In genomic region chr10:48523820-48524758, GRCh38 we compare ENCODE assay signal across 8 cellular contexts.
A peak's percentile ranks its signal among the peaks of the same experiment; 100 is the strongest.
DNase-seq lines count a peak whose midpoint lies in the region; ATAC-seq lines count a peak whose summit lies in the region.

No MANE protein-coding gene starts in this region.

- H3K18ac ChIP-seq in mesendoderm (ENCODE audit: low read length), result peak overlapping the region; percentile 54

- H3K4me2 ChIP-seq in mesendoderm (ENCODE audit: low read length), result peak overlapping the region; percentile 38

- intact Hi-C loops in dendritic cell treated with granulocyte-macrophage colony-stimulating factor and Interleukin-4, amounts not matched to agents 40 ng/mL and 50 ng/mL, for 4 days (cut with micrococcal nuclease), result no loop called here

- no peak overlapping the region for H2BK120ac ChIP-seq in mesendoderm (ENCODE audit: low read depth, low read length)

- H3K4me1 ChIP-seq in mesendoderm (ENCODE audit: control insufficient read depth, low read depth, low read length), result no peaks in the 10 kb centered on the region

- no peaks in the 10 kb centered on the region for H3K9me3 Mint-ChIP-seq in dendritic cell treated with granulocyte-macrophage colony-stimulating factor and Interleukin-4, amounts not matched to agents 40 ng/mL and 50 ng/mL, for 4 days

- no CpG with 5 or more reads among the region's 93 CpGs for WGBS in mesendoderm (ENCODE audit: extremely low coverage, insufficient coverage, low lambda C conversion rate)

- H3K79me2 ChIP-seq in mesendoderm (ENCODE audit: control insufficient read depth, insufficient read depth, low read length), result no peaks in the 10 kb centered on the region

- no peak overlapping the region for H3K23ac ChIP-seq in mesendoderm (ENCODE audit: low read length)

- H2AK5ac ChIP-seq in mesendoderm (ENCODE audit: low read length), result no peak overlapping the region

- ATAC-seq in HG03469 (IDR thresholded peaks at IDR 0.05; ENCODE audit: unreplicated experiment), result no peak

- H2BK15ac ChIP-seq in mesendoderm (replicated peaks; ENCODE audit: low read depth), result no peak overlapping the region

- H3K36me3 ChIP-seq in mesendoderm (ENCODE audit: control insufficient read depth, insufficient read depth, low read length), result no peaks in the 10 kb centered on the region

- no peaks in the 10 kb centered on the region for H3K79me1 ChIP-seq in mesendoderm (ENCODE audit: low read length)

- H3K27ac ChIP-seq in mesendoderm (ENCODE audit: low read depth, low read length), result no peak overlapping the region

- peak overlapping the region; percentile 61 for H3K4me3 Mint-ChIP-seq in dendritic cell treated with granulocyte-macrophage colony-stimulating factor and Interleukin-4, amounts not matched to agents 40 ng/mL and 50 ng/mL, for 4 days

- peaks cover 67% of the 10 kb centered on the region for H3K27me3 Mint-ChIP-seq in dendritic cell treated with granulocyte-macrophage colony-stimulating factor and Interleukin-4, amounts not matched to agents 40 ng/mL and 50 ng/mL, for 4 days

- H3K27ac Mint-ChIP-seq in dendritic cell treated with granulocyte-macrophage colony-stimulating factor and Interleukin-4, amounts not matched to agents 40 ng/mL and 50 ng/mL, for 4 days, result no peak overlapping the region

- no peak overlapping the region for H3K4ac ChIP-seq in mesendoderm (ENCODE audit: low read depth, low read length)

- peak overlapping the region; percentile 36 for H3K4me3 ChIP-seq in mesendoderm (ENCODE audit: low read length)

- H3K56ac ChIP-seq in mesendoderm (ENCODE audit: low read length), result peak overlapping the region; percentile 52

- H4K5ac ChIP-seq in mesendoderm (ENCODE audit: low read length), result no peak overlapping the region

- peak overlapping the region; percentile 26 for H3K9ac ChIP-seq in mesendoderm (ENCODE audit: low read length)

- peaks cover 29% of the 10 kb centered on the region for H3K4me1 Mint-ChIP-seq in dendritic cell treated with granulocyte-macrophage colony-stimulating factor and Interleukin-4, amounts not matched to agents 40 ng/mL and 50 ng/mL, for 4 days (ENCODE audit: low read depth)

- no peak overlapping the region for H2BK5ac ChIP-seq in mesendoderm (ENCODE audit: low read length)

- DNase-seq in ELF-1 (ENCODE audit: low read depth, low spot score), result peak; percentile 56
- DNase-seq in Kasumi-1 (lab: John Stamatoyannopoulos, UW), result peak; percentile 63 to 73
- peak; percentile 53 for DNase-seq in mesendoderm
- no peak for DNase-seq in SIG-M5 (lab: John Stamatoyannopoulos, UW)
- no peak for DNase-seq in DMS53 (lab: John Stamatoyannopoulos, UW)
- no peak for DNase-seq in NCI-H524 treated with DMSO at 0.1 percent for 48 hours (lab: John Stamatoyannopoulos, UW)

- no peaks in the 10 kb centered on the region for H3K27me3 ChIP-seq in mesendoderm (ENCODE audit: insufficient read depth, low read length, poor library complexity)

- H3K36me3 Mint-ChIP-seq in dendritic cell treated with granulocyte-macrophage colony-stimulating factor and Interleukin-4, amounts not matched to agents 40 ng/mL and 50 ng/mL, for 4 days (ENCODE audit: low read depth), result peaks cover 17% of the 10 kb centered on the region

- no peak overlapping the region for H4K8ac ChIP-seq in mesendoderm (ENCODE audit: low read depth, low read length)

Comparison
In these comparisons a context has a peak if more than half of its experiments do, and no peak if none do; other contexts are left out.
1. DNase-seq: peak in ELF-1 (single experiment), Kasumi-1 (2 of 2) and mesendoderm (single experiment); none in SIG-M5 (single experiment), DMS53 (single experiment) and NCI-H524 treated with DMSO at 0.1 percent for 48 hours (single experiment).